ENCODE assay signal across 21 cellular contexts in the genomic region with DNA sequence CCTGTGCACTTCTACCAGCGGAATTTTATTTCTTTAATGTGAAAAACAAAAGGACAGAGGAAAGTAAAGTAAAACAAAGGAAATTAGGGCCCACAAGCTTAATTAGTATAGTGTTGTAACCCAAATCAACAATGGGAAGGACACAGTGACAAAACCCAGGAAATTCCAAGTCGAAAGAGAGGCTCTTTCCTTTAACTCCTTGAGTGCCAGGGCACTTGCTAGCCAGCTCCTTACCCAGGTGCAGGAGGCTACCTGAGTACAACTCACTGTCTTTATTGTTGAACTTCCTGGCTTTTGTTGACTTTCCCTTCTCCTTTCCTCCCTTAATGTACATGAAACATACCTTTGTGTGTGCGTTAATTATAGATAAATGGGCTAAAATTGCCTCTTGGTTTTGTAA. TPM values are rescaled to one million over a fixed set of nuclear protein-coding genes. Genes with fewer than 3 reads are reported as not detected.
A peak's percentile ranks its signal among the peaks of the same experiment; 100 is the strongest.
DNase-seq lines count a peak whose midpoint lies in the region; ATAC-seq, FAIRE-seq and TF ChIP-seq lines count a peak whose summit lies in the region.
"Had no signal": no experiment of that assay in that cellular context is flagged by ENCODE, and none has a peak within 500 bp of the region (broad histone marks: within the 10 kb centered on the region; RNA-seq: fewer than 3 reads in every experiment).

No MANE protein-coding gene starts in this region.

- H3K9me2 ChIP-seq in SK-N-SH, result no peaks in the 10 kb centered on the region

- H3K27ac ChIP-seq in endothelial cell of umbilical vein (ENCODE audit: insufficient read depth, low read depth, low read length) (peak overlapping the region; percentile 87), mesenchymal stem cell (ENCODE audit: low read length, poor library complexity, severe bottlenecking) (peak overlapping the region; percentile 2), SK-N-SH (ENCODE audit: low read depth in 2 of 2, low read length in 1 of 2) (peak overlapping the region in 1 of 2 experiments; percentile 88; a peak in 2 of 4 replicates)
- H3K27ac ChIP-seq: coronary artery had no signal

- 52% methylated on average over 2 of the region's 3 CpGs for WGBS in mesenchymal stem cell
- WGBS in SK-N-SH (ENCODE audit: low lambda C conversion rate), result 70% methylated on average over 3 of the region's 3 CpGs

- no peak overlapping the region for H3K23ac ChIP-seq in mesenchymal stem cell (ENCODE audit: low read length in 2 of 2)

- intact Hi-C loops in natural killer cell (cut with micrococcal nuclease) (no loop called here), endothelial cell of umbilical vein (cut with micrococcal nuclease) (loop anchor here (2.0 to 5.0 kb wide), 4 partner anchors 109 to 433 kb away; partner anchors contain the start of gene CASZ1)

- no peaks in the 10 kb centered on the region for H3K9me1 ChIP-seq in endothelial cell of umbilical vein (replicated peaks; ENCODE audit: control insufficient read depth, extremely low read depth, insufficient read depth, low read length)

- H2AFZ ChIP-seq in endothelial cell of umbilical vein (ENCODE audit: low read depth, low read length), result no peak overlapping the region
- no peak overlapping the region for H2AFZ ChIP-seq in mesenchymal stem cell (ENCODE audit: low read depth, low read length)
- H2AFZ ChIP-seq in SK-N-SH (ENCODE audit: low read depth), result no peak overlapping the region

- no TSS peak for BruUV-seq in endothelial cell of umbilical vein (replicated peaks; lab: Mats Ljungman, UMichigan)

- TF ChIP-seq POLR2A in endothelial cell of umbilical vein (IDR thresholded peaks at IDR 0.05; ENCODE audit: low read depth, low read length), result no peak

- H2BK120ac ChIP-seq in mesenchymal stem cell (ENCODE audit: low read depth, low read length), result no peak overlapping the region

- H3K79me2 ChIP-seq in endothelial cell of umbilical vein (ENCODE audit: control insufficient read depth, insufficient read depth, low read length) (peaks cover 7% of the 10 kb centered on the region), SK-N-SH (ENCODE audit: insufficient read depth) (peaks cover 24% of the 10 kb centered on the region; the same call in 1 of the 2 replicates)

- FAIRE-seq in endothelial cell of umbilical vein (lab: Jason Lieb, UNC), result peak; percentile 67
- FAIRE-seq: GM19239 had no signal

- dilution Hi-C loops in endothelial cell of umbilical vein (cut with MboI; ENCODE audit: extremely low pct_ligation_motif_present, low sequenced_read_pairs), result no loop called here

- H3K18ac ChIP-seq in mesenchymal stem cell (ENCODE audit: low read depth in 1 of 2, low read length in 2 of 2), result no peak overlapping the region

- no peak overlapping the region for H3K14ac ChIP-seq in mesenchymal stem cell (ENCODE audit: low read length in 2 of 2)

- POLR2A ChIA-PET in endothelial cell of umbilical vein (lab: Charles Lee) (no interaction called here), SK-N-SH (lab: Yijun Ruan, JAX) (no interaction called here)

- H3K9ac ChIP-seq in endothelial cell of umbilical vein (replicated peaks; ENCODE audit: extremely low read depth, insufficient read depth, low read length) (peak overlapping the region; percentile 46), mesenchymal stem cell (ENCODE audit: low read length) (no peak overlapping the region), SK-N-SH (no peak overlapping the region)

- H3K9me3 Mint-ChIP-seq in natural killer cell treated with Interleukin-12 subunit alpha and Interleukin-12 subunit beta and Interleukin-15 and Interleukin-18, amount 100 ng/mL, for 72 hours, result no peaks in the 10 kb centered on the region
- no peaks in the 10 kb centered on the region for H3K9me3 Mint-ChIP-seq in natural killer cell
- H3K9me3 Mint-ChIP-seq: CD4-positive, alpha-beta T cell had no signal

- H3K79me1 ChIP-seq in mesenchymal stem cell (replicated peaks; ENCODE audit: low read length, poor library complexity, severe bottlenecking), result peaks cover 22% of the 10 kb centered on the region

- H2BK15ac ChIP-seq in mesenchymal stem cell (ENCODE audit: low read depth, poor library complexity, severe bottlenecking), result no peak overlapping the region

- TF ChIP-seq RAD21 in SK-N-SH (IDR thresholded peaks at IDR 0.05; ENCODE audit: low read length), result no peak

- H4K20me1 ChIP-seq in endothelial cell of umbilical vein (replicated peaks; ENCODE audit: control insufficient read depth, extremely low read depth, insufficient read depth, low read length) (no peaks in the 10 kb centered on the region), SK-N-SH (ENCODE audit: insufficient read depth) (no peaks in the 10 kb centered on the region; the same call in 1 of the 2 replicates)

- H3K9me3 ChIP-seq in endothelial cell of umbilical vein (replicated peaks; ENCODE audit: control insufficient read depth, insufficient read depth, low read length), result no peaks in the 10 kb centered on the region
- no peaks in the 10 kb centered on the region for H3K9me3 ChIP-seq in mesenchymal stem cell (ENCODE audit: control insufficient read depth, low read length)
- H3K9me3 ChIP-seq in SK-N-SH, result no peaks in the 10 kb centered on the region
- H3K9me3 ChIP-seq: ascending aorta, heart right ventricle had no signal

- no peaks in the 10 kb centered on the region for H3K36me3 Mint-ChIP-seq in natural killer cell treated with Interleukin-12 subunit alpha and Interleukin-12 subunit beta and Interleukin-15 and Interleukin-18, amount 100 ng/mL, for 72 hours
- no peaks in the 10 kb centered on the region for H3K36me3 Mint-ChIP-seq in natural killer cell

- no peaks in the 10 kb centered on the region for H3K36me3 ChIP-seq in endothelial cell of umbilical vein (ENCODE audit: control insufficient read depth in 2 of 2, extremely low read depth in 1 of 2, insufficient read depth in 2 of 2, low read length in 2 of 2)
- no peaks in the 10 kb centered on the region for H3K36me3 ChIP-seq in mesenchymal stem cell (ENCODE audit: control insufficient read depth in 1 of 2, insufficient read depth in 2 of 2, low read depth in 1 of 2, low read length in 2 of 2)
- H3K36me3 ChIP-seq in SK-N-SH (replicated peaks in 1 of 2; ENCODE audit: control insufficient read depth in 1 of 2, insufficient read depth in 2 of 2, low read length in 1 of 2), result peaks cover 0 to 4% of the 10 kb centered on the region in 2 experiments
- H3K36me3 ChIP-seq: ascending aorta, heart right ventricle had no signal

- peaks cover 29 to 34% of the 10 kb centered on the region in 2 donors for H3K4me1 Mint-ChIP-seq in natural killer cell treated with Interleukin-12 subunit alpha and Interleukin-12 subunit beta and Interleukin-15 and Interleukin-18, amount 100 ng/mL, for 72 hours (ENCODE audit: low read depth in 2 of 2)
- H3K4me1 Mint-ChIP-seq in natural killer cell, result peaks cover 15 to 31% of the 10 kb centered on the region in 2 donors

- H3K4me3 Mint-ChIP-seq in natural killer cell treated with Interleukin-12 subunit alpha and Interleukin-12 subunit beta and Interleukin-15 and Interleukin-18, amount 100 ng/mL, for 72 hours, result no peak overlapping the region
- no peak overlapping the region for H3K4me3 Mint-ChIP-seq in natural killer cell
- H3K4me3 Mint-ChIP-seq: CD4-positive, alpha-beta T cell had no signal

- H3K4ac ChIP-seq in mesenchymal stem cell (ENCODE audit: low read depth in 1 of 2, low read length in 2 of 2), result no peak overlapping the region

- TF ChIP-seq CTCF in natural killer cell (IDR thresholded peaks at IDR 0.05) (no peak), endothelial cell of umbilical vein (IDR thresholded peaks at IDR 0.05; ENCODE audit: extremely low read depth in 1 of 2, insufficient read depth in 1 of 2, low read depth in 1 of 2, low read length in 2 of 2) (no peak), SK-N-SH (IDR thresholded peaks at IDR 0.05) (no peak)

- peaks cover 30% of the 10 kb centered on the region for H3F3A ChIP-seq in SK-N-SH (replicated peaks; ENCODE audit: insufficient read depth)

- peak overlapping the region; percentile 25 to 39 for H3K27ac Mint-ChIP-seq in natural killer cell treated with Interleukin-12 subunit alpha and Interleukin-12 subunit beta and Interleukin-15 and Interleukin-18, amount 100 ng/mL, for 72 hours
- peak overlapping the region in 1 of 2 donors; percentile 69 for H3K27ac Mint-ChIP-seq in natural killer cell
- H3K27ac Mint-ChIP-seq: CD4-positive, alpha-beta T cell; progenitor cell of endocrine pancreas had no signal

- H2AK5ac ChIP-seq in mesenchymal stem cell (ENCODE audit: low read length, severe bottlenecking), result peak overlapping the region; percentile 1

- H3K27me3 ChIP-seq in endothelial cell of umbilical vein (ENCODE audit: control insufficient read depth in 2 of 2, insufficient read depth in 2 of 2, low read length in 2 of 2) (no peaks in the 10 kb centered on the region), mesenchymal stem cell (ENCODE audit: control insufficient read depth in 1 of 2, insufficient read depth in 1 of 2, low read length in 2 of 2) (no peaks in the 10 kb centered on the region), SK-N-SH (ENCODE audit: insufficient read depth) (no peaks in the 10 kb centered on the region)
- H3K27me3 ChIP-seq: ascending aorta, heart right ventricle had no signal

- TF ChIP-seq EP300 in SK-N-SH (IDR thresholded peaks at IDR 0.05; ENCODE audit: borderline replicate concordance in 1 of 2, low read depth in 1 of 2, low read length in 1 of 2), result no peak

- DNase-seq in natural killer cell treated with Interleukin-12 subunit alpha and Interleukin-12 subunit beta and Interleukin-15 and Interleukin-18, amount 100 ng/mL, for 72 hours (ENCODE audit: low spot score), result no peak
- no peak for DNase-seq in natural killer cell
- DNase-seq in endothelial cell of umbilical vein (ENCODE audit: low read depth, low spot score), result peak; percentile 3
- DNase-seq in mesenchymal stem cell, result peak; percentile 40
- DNase-seq in occipital lobe (lab: John Stamatoyannopoulos, UW), result no peak
- no peak for DNase-seq in HuH-7.5 (ENCODE audit: low spot score)
- no peak for DNase-seq in SK-N-SH
- DNase-seq: activated CD4-positive, alpha-beta T cell treated with anti-CD3 and anti-CD28 coated beads for 1 hour; activated CD8-positive, alpha-beta memory T cell treated with anti-CD3 and anti-CD28 coated beads, Interleukin-2, amount 50 U/mL, for 48 hours; activated naive CD4-positive, alpha-beta T cell; CD4-positive, alpha-beta T cell; DMS79; NCI-H226; SHP77 treated with DMSO at 0.1 percent for 48 hours; stimulated activated naive CD4-positive, alpha-beta T cell had no signal

- H2BK5ac ChIP-seq in mesenchymal stem cell (ENCODE audit: low read depth, low read length, poor library complexity, severe bottlenecking), result no peak overlapping the region

- H4K8ac ChIP-seq in mesenchymal stem cell (ENCODE audit: low read length), result no peak overlapping the region

- H3K4me2 ChIP-seq in endothelial cell of umbilical vein (ENCODE audit: insufficient read depth, low read length) (peak overlapping the region; percentile 28), mesenchymal stem cell (ENCODE audit: low read length, poor library complexity, severe bottlenecking) (no peak overlapping the region), SK-N-SH (no peak overlapping the region)

- CTCF ChIA-PET in endothelial cell of umbilical vein (lab: Charles Lee), result interaction anchor here (0.5 to 2.7 kb wide), 9 partner anchors 20 to 412 kb away, joined by 3 to 31 read pairs (median 5); no protein-coding TSS in a partner anchor
- CTCF ChIA-PET in SK-N-SH (lab: Yijun Ruan, JAX), result interaction anchor here (0.6 to 3.0 kb wide), 3 partner anchors 10 to 332 kb away, joined by 3 to 10 read pairs (median 5); no protein-coding TSS in a partner anchor

- H3K27me3 Mint-ChIP-seq in natural killer cell treated with Interleukin-12 subunit alpha and Interleukin-12 subunit beta and Interleukin-15 and Interleukin-18, amount 100 ng/mL, for 72 hours, result no peaks in the 10 kb centered on the region
- H3K27me3 Mint-ChIP-seq in natural killer cell (ENCODE audit: low read depth in 2 of 2), result no peaks in the 10 kb centered on the region
- H3K27me3 Mint-ChIP-seq: CD4-positive, alpha-beta T cell had no signal

- no peak overlapping the region for H3K4me3 ChIP-seq in endothelial cell of umbilical vein (replicated peaks in 1 of 3; ENCODE audit: insufficient read depth in 1 of 3, low read depth in 1 of 3, low read length in 3 of 3)
- H3K4me3 ChIP-seq in mesenchymal stem cell (ENCODE audit: insufficient read depth in 1 of 2, low read depth in 1 of 2, low read length in 2 of 2), result no peak overlapping the region
- no peak overlapping the region for H3K4me3 ChIP-seq in SK-N-SH (ENCODE audit: low read depth in 2 of 2, low read length in 1 of 2)
- H3K4me3 ChIP-seq: coronary artery had no signal

- H4K91ac ChIP-seq in mesenchymal stem cell (ENCODE audit: low read length), result no peak overlapping the region

- peaks cover 30% of the 10 kb centered on the region for H3K4me1 ChIP-seq in endothelial cell of umbilical vein (ENCODE audit: control insufficient read depth, extremely low read depth, insufficient read depth, low read length)
- peaks cover 17% of the 10 kb centered on the region for H3K4me1 ChIP-seq in mesenchymal stem cell (ENCODE audit: control insufficient read depth, insufficient read depth, low read depth, low read length)
- H3K4me1 ChIP-seq in SK-N-SH (ENCODE audit: control insufficient read depth in 1 of 2, insufficient read depth in 2 of 2, low read depth in 1 of 2, low read length in 1 of 2), result peaks cover 2 to 31% of the 10 kb centered on the region in 2 experiments; a peak in 3 of 4 replicates

- H2BK12ac ChIP-seq in mesenchymal stem cell (ENCODE audit: low read length in 2 of 2), result no peak overlapping the region

- no peak for ATAC-seq in natural killer cell treated with Interleukin-12 subunit alpha and Interleukin-12 subunit beta and Interleukin-15 and Interleukin-18, amount 100 ng/mL, for 72 hours
- no peak for ATAC-seq in natural killer cell
- no peak for ATAC-seq in GM21723 (IDR thresholded peaks at IDR 0.05; ENCODE audit: unreplicated experiment)

RNA-seq across cellular contexts. Expression of gene PEX14, which starts 55.0 kb away (rescaled TPM):
- 10 to 100 TPM; 20.7 to 23.7 TPM for total RNA-seq in natural killer cell treated with Interleukin-12 subunit alpha and Interleukin-12 subunit beta and Interleukin-15 and Interleukin-18, amount 100 ng/mL, for 72 hours
- 10 to 100 TPM; 21.4 to 27.3 (median 24.1) TPM for total RNA-seq in natural killer cell
- total RNA-seq in endothelial cell of umbilical vein, result 22.8 and 26.5 TPM in 2 replicates
- polyA plus RNA-seq in endothelial cell of umbilical vein, result 19.5 and 20.1 TPM in 2 replicates
- polyA plus RNA-seq in endothelial cell of umbilical vein (2011; cell fraction: cytosol; rRNA removed), result 11.0 and 15.8 TPM in 2 replicates
- 21.3 and 21.7 TPM in 2 replicates for polyA plus RNA-seq in endothelial cell of umbilical vein (2011; cell fraction: nucleus; rRNA removed)
- 15.3 and 18.1 TPM in 2 replicates for polyA plus RNA-seq in endothelial cell of umbilical vein (2012)
- 9.4 and 18.6 TPM in 2 replicates for polyA minus RNA-seq in endothelial cell of umbilical vein
- 5.4 TPM for polyA minus RNA-seq in endothelial cell of umbilical vein (2011; cell fraction: cytosol; rRNA and poly(A)+ RNA removed)
- 10.7 and 22.7 TPM in 2 replicates for polyA minus RNA-seq in endothelial cell of umbilical vein (2011; cell fraction: nucleus; rRNA and poly(A)+ RNA removed)
- 17.5 TPM for polyA plus RNA-seq in mesenchymal stem cell (2013, experiment 1 of 2)
- 16.8 TPM for polyA plus RNA-seq in mesenchymal stem cell (2013, experiment 2 of 2)
- total RNA-seq in occipital lobe, result 9.2 TPM
- 17.8 and 36.2 TPM in 2 replicates for polyA plus RNA-seq in SK-N-SH (2012; rRNA removed)
- 19.9 and 27.1 TPM in 2 replicates for polyA plus RNA-seq in SK-N-SH (2012; cell fraction: cytosol; rRNA removed)
- polyA plus RNA-seq in SK-N-SH (2012; cell fraction: nucleus; rRNA removed), result 34.1 and 35.2 TPM in 2 replicates

RNA-seq across cellular contexts. Expression of gene DFFA, which starts 57.4 kb away (rescaled TPM):
- 10 to 100 TPM; 40.0 to 59.4 TPM for total RNA-seq in natural killer cell treated with Interleukin-12 subunit alpha and Interleukin-12 subunit beta and Interleukin-15 and Interleukin-18, amount 100 ng/mL, for 72 hours
- total RNA-seq in natural killer cell, result 10 to 100 TPM; 17.5 to 21.8 (median 21.5) TPM
- total RNA-seq in endothelial cell of umbilical vein, result 44.5 and 45.9 TPM in 2 replicates
- 21.0 and 30.0 TPM in 2 replicates for polyA plus RNA-seq in endothelial cell of umbilical vein
- polyA plus RNA-seq in endothelial cell of umbilical vein (2011; cell fraction: cytosol; rRNA removed), result 30.1 and 35.7 TPM in 2 replicates
- 16.9 and 17.5 TPM in 2 replicates for polyA plus RNA-seq in endothelial cell of umbilical vein (2011; cell fraction: nucleus; rRNA removed)
- 35.6 and 39.8 TPM in 2 replicates for polyA plus RNA-seq in endothelial cell of umbilical vein (2012)
- polyA minus RNA-seq in endothelial cell of umbilical vein, result 50.9 and 54.5 TPM in 2 replicates
- polyA minus RNA-seq in endothelial cell of umbilical vein (2011; cell fraction: cytosol; rRNA and poly(A)+ RNA removed), result 19.4 TPM
- 8.4 and 10.9 TPM in 2 replicates for polyA minus RNA-seq in endothelial cell of umbilical vein (2011; cell fraction: nucleus; rRNA and poly(A)+ RNA removed)
- 28.1 TPM for polyA plus RNA-seq in mesenchymal stem cell (2013, experiment 1 of 2)
- 26.5 TPM for polyA plus RNA-seq in mesenchymal stem cell (2013, experiment 2 of 2)
- 29.6 TPM for total RNA-seq in occipital lobe
- polyA plus RNA-seq in SK-N-SH (2012; rRNA removed), result 42.3 and 54.4 TPM in 2 replicates
- 42.5 and 49.5 TPM in 2 replicates for polyA plus RNA-seq in SK-N-SH (2012; cell fraction: cytosol; rRNA removed)
- polyA plus RNA-seq in SK-N-SH (2012; cell fraction: nucleus; rRNA removed), result 23.5 and 24.9 TPM in 2 replicates

Comparison
In these comparisons a context has a peak if more than half of its experiments do, and no peak if none do; other contexts are left out.
1. DNase-seq: peak in endothelial cell of umbilical vein (single experiment) and mesenchymal stem cell (single experiment); none in natural killer cell treated with Interleukin-12 subunit alpha and Interleukin-12 subunit beta and Interleukin-15 and Interleukin-18, amount 100 ng/mL, for 72 hours (single experiment), natural killer cell (single experiment), occipital lobe (single experiment), HuH-7.5 (single experiment) and SK-N-SH (single experiment).